ENCODE assay signal across 1 cellular context in genomic region chr20:34334654-34335407, GRCh38.
A peak's percentile ranks its signal among the peaks of the same experiment; 100 is the strongest.
TF ChIP-seq lines count a peak whose summit lies in the region.

No MANE protein-coding gene starts in this region.

TF ChIP-seq in HepG2, 621 proteins besides CTCF, POLR2A, EP300 and RAD21 (continued from another document and continues in another):
- TF ChIP-seq ZBTB2 (CRISPR knock-in tag; IDR thresholded peaks at IDR 0.05; ENCODE audit: low read depth) (peak; percentile 21; the same call in 1 of the 2 replicates), ZNF678 (CRISPR knock-in tag; IDR thresholded peaks at IDR 0.05) (no peak), ZGPAT (CRISPR knock-in tag; IDR thresholded peaks at IDR 0.05) (no peak), ZNF552 (CRISPR knock-in tag; IDR thresholded peaks at IDR 0.05; ENCODE audit: borderline replicate concordance) (0 out of 2 replicates have a peak, but pooled peaks have one; percentile 57), ZNF414 (CRISPR knock-in tag; IDR thresholded peaks at IDR 0.05) (no peak), KDM5B (CRISPR knock-in tag; IDR thresholded peaks at IDR 0.05; ENCODE audit: borderline replicate concordance) (no peak), ZUFSP (CRISPR knock-in tag; IDR thresholded peaks at IDR 0.05; ENCODE audit: borderline replicate concordance) (0 out of 2 replicates have a peak, but pooled peaks have one; percentile 49), ZFP36L2 (CRISPR knock-in tag; IDR thresholded peaks at IDR 0.05) (no peak), ZBTB7B (CRISPR knock-in tag; IDR thresholded peaks at IDR 0.05) (peak; percentile 85; the same call in 1 of the 2 replicates), SOX13 (IDR thresholded peaks at IDR 0.05) (peak; percentile 62; the same call in 1 of the 2 replicates), SOX13 (CRISPR knock-in tag; conservative IDR thresholded peaks at IDR 0.05 in 1 of 2, IDR thresholded peaks at IDR 0.05 in 1 of 2) (peak in 1 of 2 experiments; percentile 75; a peak in 2 of 4 replicates), TCF12 (IDR thresholded peaks at IDR 0.05) (no peak), TCF12 (CRISPR knock-in tag; IDR thresholded peaks at IDR 0.05) (0 out of 2 replicates have a peak, but pooled peaks have one; percentile 1), NCOR1 (IDR thresholded peaks at IDR 0.05; ENCODE audit: borderline replicate concordance, low read length) (peak; percentile 44; the same call in 1 of the 2 replicates), ARNT (IDR thresholded peaks at IDR 0.05) (no peak), NR2F6 (IDR thresholded peaks at IDR 0.05) (peak; percentile 45; the same call in 1 of the 2 replicates), NR2F6 (CRISPR knock-in tag; IDR thresholded peaks at IDR 0.05) (peak; percentile 56), TBX2 (CRISPR knock-in tag; IDR thresholded peaks at IDR 0.05; ENCODE audit: borderline replicate concordance) (peak; percentile 43; the same call in 1 of the 2 replicates), ZHX1 (CRISPR knock-in tag; IDR thresholded peaks at IDR 0.05; ENCODE audit: low read depth) (no peak), ARNT2 (CRISPR knock-in tag; IDR thresholded peaks at IDR 0.05; ENCODE audit: low read depth) (0 out of 2 replicates have a peak, but pooled peaks have one; percentile 59), ZNF629 (CRISPR knock-in tag; conservative IDR thresholded peaks at IDR 0.05) (peak; percentile 99), ARHGAP35 (CRISPR knock-in tag; IDR thresholded peaks at IDR 0.05; ENCODE audit: borderline replicate concordance) (no peak), PHF8 (CRISPR knock-in tag; IDR thresholded peaks at IDR 0.05) (no peak), ZNF180 (CRISPR knock-in tag; IDR thresholded peaks at IDR 0.05; ENCODE audit: borderline replicate concordance, low read depth) (no peak), NFATC3 (CRISPR knock-in tag; IDR thresholded peaks at IDR 0.05) (no peak), ATF3 (CRISPR knock-in tag; IDR thresholded peaks at IDR 0.05) (no peak), HMGXB3 (CRISPR knock-in tag; IDR thresholded peaks at IDR 0.05; ENCODE audit: borderline replicate concordance) (0 out of 2 replicates have a peak, but pooled peaks have one; percentile 53), HBP1 (CRISPR knock-in tag; IDR thresholded peaks at IDR 0.05; ENCODE audit: low read depth) (0 out of 2 replicates have a peak, but pooled peaks have one; percentile 23), ARID3A (IDR thresholded peaks at IDR 0.05; ENCODE audit: low read depth, low read length) (no peak), CAMTA2 (CRISPR knock-in tag; IDR thresholded peaks at IDR 0.05; ENCODE audit: borderline replicate concordance) (no peak), MXD3 (CRISPR knock-in tag; IDR thresholded peaks at IDR 0.05) (no peak), BRF2 (CRISPR knock-in tag; IDR thresholded peaks at IDR 0.05) (no peak), AHR (CRISPR knock-in tag; IDR thresholded peaks at IDR 0.05) (no peak), ZNF317 (CRISPR knock-in tag; IDR thresholded peaks at IDR 0.05) (peak; percentile 3; the same call in 1 of the 2 replicates), ZSCAN31 (CRISPR knock-in tag; IDR thresholded peaks at IDR 0.05; ENCODE audit: low read depth) (no peak), KLF6 (CRISPR knock-in tag; IDR thresholded peaks at IDR 0.05) (no peak), MATR3 (CRISPR knock-in tag; IDR thresholded peaks at IDR 0.05) (no peak)
